In genomic region chr11:75035911-75036536, GRCh38 we compare ENCODE assay signal across 12 cellular contexts. TPM values are rescaled to one million over a fixed set of nuclear protein-coding genes. Genes with fewer than 3 reads are reported as not detected.
A peak's percentile ranks its signal among the peaks of the same experiment; 100 is the strongest.
DNase-seq lines count a peak whose midpoint lies in the region; ATAC-seq and TF ChIP-seq lines count a peak whose summit lies in the region.
"Had no signal": no experiment of that assay in that cellular context is flagged by ENCODE, and none has a peak within 500 bp of the region (broad histone marks: within the 10 kb centered on the region; RNA-seq: fewer than 3 reads in every experiment).

No MANE protein-coding gene starts in this region.

- peak; percentile 73 for ATAC-seq in RWPE2 (ENCODE audit: low read depth)
- no peak for ATAC-seq in GM19035 (IDR thresholded peaks at IDR 0.05; ENCODE audit: unreplicated experiment)
- ATAC-seq in HG03520 (IDR thresholded peaks at IDR 0.05; ENCODE audit: unreplicated experiment): no peak

- DNase-seq in Caki2 (ENCODE audit: low read depth) (peak; percentile 42), RWPE2 (ENCODE audit: low spot score) (no peak), kidney tubule cell (ENCODE audit: low spot score) (peak; percentile 94), D341Med (ENCODE audit: low spot score) (no peak), stomach (no peak)
- DNase-seq: activated CD4-positive, alpha-beta memory T cell treated with anti-CD3 and anti-CD28 coated beads for 36 hours; amniotic stem cell; IMR-90; SHP77 had no signal

- no peak overlapping the region for H3K4me3 ChIP-seq in RWPE2 (ENCODE audit: severe bottlenecking)
- H3K4me3 ChIP-seq in stomach: no peak overlapping the region

- no peak overlapping the region for H3K27ac ChIP-seq in RWPE2 (ENCODE audit: poor library complexity, severe bottlenecking)
- H3K27ac ChIP-seq in stomach: no peak overlapping the region

- H3K4me1 ChIP-seq in RWPE2 (ENCODE audit: insufficient read depth, poor library complexity, severe bottlenecking) (peaks cover 5% of the 10 kb centered on the region), stomach (no peaks in the 10 kb centered on the region)

- no peak for TF ChIP-seq POLR2A in stomach (IDR thresholded peaks at IDR 0.05)

- no peak for TF ChIP-seq RAD21 in Ishikawa (IDR thresholded peaks at IDR 0.05; ENCODE audit: low read depth)

- intact Hi-C loops in stomach (cut with DNase I; ENCODE audit: low total_unique reads): no loop called here

- no peaks in the 10 kb centered on the region for H3K36me3 ChIP-seq in RWPE2 (ENCODE audit: low read depth)
- H3K36me3 ChIP-seq in stomach: no peaks in the 10 kb centered on the region

- in situ Hi-C loops in Caki2 (cut with HindIII; ENCODE audit: low pct_unique_long_range_greater_than_20kb, low sequenced_read_pairs): no loop called here

- 81 to 89% (median 83%) methylated on average over 3 of the region's 3 CpGs for WGBS in stomach, 5 donors

- TF ChIP-seq CTCF in RWPE2 (IDR thresholded peaks at IDR 0.05; ENCODE audit: poor library complexity, severe bottlenecking) (no peak), stomach (IDR thresholded peaks at IDR 0.05) (no peak)

- H3K27me3 ChIP-seq in RWPE2 (ENCODE audit: insufficient read depth, poor library complexity, severe bottlenecking) (no peaks in the 10 kb centered on the region), stomach (no peaks in the 10 kb centered on the region)

- TF ChIP-seq EP300 in Ishikawa (IDR thresholded peaks at IDR 0.05; ENCODE audit: borderline replicate concordance): no peak
- no peak for TF ChIP-seq EP300 in stomach (IDR thresholded peaks at IDR 0.05)

- H3K9me3 ChIP-seq in RWPE2 (ENCODE audit: severe bottlenecking): no peaks in the 10 kb centered on the region
- H3K9me3 ChIP-seq in stomach: no peaks in the 10 kb centered on the region

TF ChIP-seq in Ishikawa, 13 proteins besides CTCF, POLR2A, EP300 and RAD21:
- TF ChIP-seq USF1 (IDR thresholded peaks at IDR 0.05) (no peak), NFIC (IDR thresholded peaks at IDR 0.05) (peak; percentile 65), ZBTB7A (IDR thresholded peaks at IDR 0.05; ENCODE audit: low read depth) (no peak), CEBPB (IDR thresholded peaks at IDR 0.05) (no peak), TEAD4 (IDR thresholded peaks at IDR 0.05) (no peak)
TF ChIP-seq in Ishikawa: peak in this region for 1.

RNA-seq across cellular contexts. Expression of gene NEU3, which starts 47.3 kb away (rescaled TPM):
- total RNA-seq in Caki2 (2014; rRNA removed; shearing (Covaris generic); ENCODE audit: low replicate concordance): 1.4 and 2.4 TPM in 2 replicates
- 10 to 100 TPM in 2 of 5 donors, 1 to 10 TPM in 2, under 1 TPM in 1; 0.58 to 33.5 (median 8.7) TPM for total RNA-seq in stomach
- 1 to 10 TPM; 1.5 to 5.6 (median 1.9) TPM for polyA plus RNA-seq in stomach

Comparison
In these comparisons a context has a peak if more than half of its experiments do, and no peak if none do; other contexts are left out.
1. DNase-seq: peak in Caki2 (single experiment) and kidney tubule cell (single experiment); none in RWPE2 (single experiment), D341Med (single experiment) and stomach (single experiment).